Comparison of ENCODE assay signal across 27 cellular contexts in genomic region chr13:43918636-43919035, GRCh38. TPM values are rescaled to one million over a fixed set of nuclear protein-coding genes. Genes with fewer than 3 reads are reported as not detected.
DNase-seq lines count a peak whose midpoint lies in the region; ATAC-seq, FAIRE-seq and TF ChIP-seq lines count a peak whose summit lies in the region.
"Had no signal": no experiment of that assay in that cellular context is flagged by ENCODE, and none has a peak within 500 bp of the region (broad histone marks: within the 10 kb centered on the region; RNA-seq: fewer than 3 reads in every experiment).

No MANE protein-coding gene starts in this region.

- 0 out of 2 replicates have a peak, but pooled peaks cover 5% of the 10 kb centered on the region for H3K4me1 ChIP-seq in HepG2 (ENCODE audit: insufficient read depth, low read length)
- H3K4me1 ChIP-seq in right lobe of liver: no peaks in the 10 kb centered on the region
- H3K4me1 ChIP-seq in mesenchymal stem cell (ENCODE audit: control insufficient read depth, insufficient read depth, low read depth, low read length): no peaks in the 10 kb centered on the region
- H3K4me1 ChIP-seq: A549; BE2C; BLaER1 treated with 17β-estradiol and CSF1 and Interleukin-3, amounts not matched to agents 10 nM and 100 nM had no signal

- no peak overlapping the region for H2AK5ac ChIP-seq in mesenchymal stem cell (ENCODE audit: low read length, severe bottlenecking)

- no peak overlapping the region for H3K18ac ChIP-seq in mesenchymal stem cell (ENCODE audit: low read depth in 1 of 2, low read length in 2 of 2)

- H3K27me3 ChIP-seq in HepG2 (ENCODE audit: control insufficient read depth in 1 of 2, insufficient read depth in 2 of 2, low read length in 2 of 2): no peaks in the 10 kb centered on the region
- no peaks in the 10 kb centered on the region for H3K27me3 ChIP-seq in right lobe of liver
- no peaks in the 10 kb centered on the region for H3K27me3 ChIP-seq in mesenchymal stem cell (ENCODE audit: control insufficient read depth in 1 of 2, insufficient read depth in 1 of 2, low read length in 2 of 2)

- H3K4me3 Mint-ChIP-seq in nephron progenitor cell: no peak overlapping the region
- H3K4me3 Mint-ChIP-seq: CD4-positive, alpha-beta T cell; CD8-positive, alpha-beta memory T cell; HFFc6 had no signal

- H3K9me3 ChIP-seq in HepG2 (ENCODE audit: low read length) (no peaks in the 10 kb centered on the region), right lobe of liver (no peaks in the 10 kb centered on the region), mesenchymal stem cell (ENCODE audit: control insufficient read depth, low read length) (no peaks in the 10 kb centered on the region)
- H3K9me3 ChIP-seq: A549; BE2C; BLaER1 treated with 17β-estradiol and CSF1 and Interleukin-3, amounts not matched to agents 10 nM and 100 nM; HAP-1 had no signal

- peak overlapping the region; percentile 40 for H2AFZ ChIP-seq in HepG2 (ENCODE audit: low read length)
- H2AFZ ChIP-seq in mesenchymal stem cell (ENCODE audit: low read depth, low read length): no peak overlapping the region

- no peak overlapping the region for H2BK120ac ChIP-seq in mesenchymal stem cell (ENCODE audit: low read depth, low read length)

- H3K9ac ChIP-seq in HepG2 (ENCODE audit: insufficient read depth, low read depth, low read length) (no peak overlapping the region), mesenchymal stem cell (ENCODE audit: low read length) (no peak overlapping the region)
- H3K9ac ChIP-seq: BLaER1 treated with 17β-estradiol and CSF1 and Interleukin-3, amounts not matched to agents 10 nM and 100 nM had no signal

- no peak overlapping the region for H2BK12ac ChIP-seq in mesenchymal stem cell (ENCODE audit: low read length in 2 of 2)

- no peak overlapping the region for H4K91ac ChIP-seq in mesenchymal stem cell (ENCODE audit: low read length)

- ATAC-seq in HepG2 (no peak), right lobe of liver (no peak), HG02852 (IDR thresholded peaks at IDR 0.05; ENCODE audit: unreplicated experiment) (no peak)
- ATAC-seq: A549 had no signal

- H3K36me3 ChIP-seq in HepG2 (replicated peaks in 1 of 2; ENCODE audit: control insufficient read depth in 1 of 2, insufficient read depth in 2 of 2, low read length in 2 of 2): no peaks in the 10 kb centered on the region
- no peaks in the 10 kb centered on the region for H3K36me3 ChIP-seq in right lobe of liver
- H3K36me3 ChIP-seq in mesenchymal stem cell (ENCODE audit: control insufficient read depth in 1 of 2, insufficient read depth in 2 of 2, low read depth in 1 of 2, low read length in 2 of 2): no peaks in the 10 kb centered on the region
- H3K36me3 ChIP-seq: BE2C, HAP-1 had no signal

- no peak overlapping the region for H3K14ac ChIP-seq in mesenchymal stem cell (ENCODE audit: low read length in 2 of 2)

- POLR2A ChIA-PET in HepG2 (lab: Yijun Ruan, JAX): no interaction called here

- no TSS peak for BruUV-seq in HepG2 (replicated peaks; lab: Mats Ljungman, UMichigan)

- no peak for FAIRE-seq in HepG2 (lab: Jason Lieb, UNC)
- FAIRE-seq: A549, D721Med, GM12891, GM18507, H54 had no signal

- no peaks in the 10 kb centered on the region for H3K79me2 ChIP-seq in HepG2 (ENCODE audit: insufficient read depth, low read length)

- intact Hi-C loops in HepG2 (cut with micrococcal nuclease; ENCODE audit: unreplicated experiment) (no loop called here), right lobe of liver (cut with DNase I) (loop anchor here in 1 of 2 donors (10.0 kb wide), 1 partner anchor 546 kb away; no protein-coding TSS in a partner anchor)

- TF ChIP-seq EP300 in HepG2 (IDR thresholded peaks at IDR 0.05; ENCODE audit: low read depth in 2 of 2, low read length in 2 of 2) (no peak), HepG2 (CRISPR knock-in tag; IDR thresholded peaks at IDR 0.05; ENCODE audit: borderline replicate concordance) (no peak)

- no peak for TF ChIP-seq POLR2A in HepG2 (IDR thresholded peaks at IDR 0.05; ENCODE audit: insufficient read depth in 1 of 2, low read depth in 2 of 2, low read length in 2 of 2)
- TF ChIP-seq POLR2A in right lobe of liver (IDR thresholded peaks at IDR 0.05): no peak

- no peak overlapping the region for H4K8ac ChIP-seq in mesenchymal stem cell (ENCODE audit: low read length)

- CTCF ChIA-PET in HepG2 (lab: Yijun Ruan, JAX; ENCODE audit: low intra/inter-chr PET ratio, low total read pairs): no interaction called here

- H3K27ac ChIP-seq in HepG2 (ENCODE audit: extremely low read length, insufficient read depth, low read length): no peak overlapping the region
- H3K27ac ChIP-seq in right lobe of liver: no peak overlapping the region
- H3K27ac ChIP-seq in mesenchymal stem cell (ENCODE audit: low read length, poor library complexity, severe bottlenecking): no peak overlapping the region
- H3K27ac ChIP-seq: A549; BLaER1 treated with 17β-estradiol and CSF1 and Interleukin-3, amounts not matched to agents 10 nM and 100 nM had no signal

- no peak for DNase-seq in HepG2 (ENCODE audit: low spot score)
- no peak for DNase-seq in right lobe of liver
- peak; percentile 74 for DNase-seq in epithelial cell of esophagus (ENCODE audit: low read depth)
- DNase-seq in mesenchymal stem cell: peak; percentile 29
- DNase-seq in kidney tubule cell (ENCODE audit: low spot score): no peak
- no peak for DNase-seq in nephron progenitor cell
- DNase-seq: 8988T; ACHN; AML-193; BE2C; CD4-positive, alpha-beta T cell; CD8-positive, alpha-beta memory T cell; DMS 273 treated with DMSO at 0.1 percent for 48 hours; DMS79; EL; GDM1; GOT3; HFFc6 had no signal

- no peaks in the 10 kb centered on the region for H3K79me1 ChIP-seq in mesenchymal stem cell (replicated peaks; ENCODE audit: low read length, poor library complexity, severe bottlenecking)

- no peak overlapping the region for H3K4ac ChIP-seq in mesenchymal stem cell (ENCODE audit: low read depth in 1 of 2, low read length in 2 of 2)

- no peaks in the 10 kb centered on the region for H3K9me3 Mint-ChIP-seq in nephron progenitor cell
- H3K9me3 Mint-ChIP-seq: CD4-positive, alpha-beta T cell; CD8-positive, alpha-beta memory T cell; HFFc6 had no signal

- H3K27me3 Mint-ChIP-seq in nephron progenitor cell (ENCODE audit: low read depth, poor library complexity): peaks cover 3% of the 10 kb centered on the region
- H3K27me3 Mint-ChIP-seq: CD4-positive, alpha-beta T cell had no signal

- H3K4me3 ChIP-seq in HepG2 (replicated peaks in 1 of 3; ENCODE audit: insufficient read depth in 1 of 3, low read depth in 2 of 3, low read length in 3 of 3) (no peak overlapping the region), right lobe of liver (no peak overlapping the region), epithelial cell of esophagus (ENCODE audit: low read length) (no peak overlapping the region), mesenchymal stem cell (ENCODE audit: insufficient read depth in 1 of 2, low read depth in 1 of 2, low read length in 2 of 2) (no peak overlapping the region)
- H3K4me3 ChIP-seq: A549; BLaER1 treated with 17β-estradiol and CSF1 and Interleukin-3, amounts not matched to agents 10 nM and 100 nM; HAP-1 had no signal

- no peak overlapping the region for H3K23ac ChIP-seq in mesenchymal stem cell (ENCODE audit: low read length in 2 of 2)

- H2BK5ac ChIP-seq in mesenchymal stem cell (ENCODE audit: low read depth, low read length, poor library complexity, severe bottlenecking): no peak overlapping the region

- H3K27ac Mint-ChIP-seq in nephron progenitor cell: no peak overlapping the region
- H3K27ac Mint-ChIP-seq: CD14-positive monocyte; CD4-positive, alpha-beta T cell; CD8-positive, alpha-beta memory T cell; HFFc6 had no signal

- H3K36me3 Mint-ChIP-seq in nephron progenitor cell (ENCODE audit: low read depth): no peaks in the 10 kb centered on the region
- H3K36me3 Mint-ChIP-seq: CD14-positive monocyte; CD8-positive, alpha-beta memory T cell had no signal

- WGBS in HepG2 (ENCODE audit: low lambda C conversion rate): 13% methylated on average over 5 of the region's 5 CpGs
- WGBS in right lobe of liver (ENCODE audit: insufficient coverage, low coverage, low lambda C conversion rate, missing lambda C conversion rate): 82% methylated on average over 5 of the region's 5 CpGs
- WGBS in mesenchymal stem cell: 87% methylated on average over 3 of the region's 5 CpGs

- no peaks in the 10 kb centered on the region for H4K20me1 ChIP-seq in HepG2 (ENCODE audit: insufficient read depth, low read length)

- peaks cover 7% of the 10 kb centered on the region for H3K4me1 Mint-ChIP-seq in nephron progenitor cell
- H3K4me1 Mint-ChIP-seq: CD14-positive monocyte; CD8-positive, alpha-beta memory T cell had no signal

- in situ Hi-C loops in HepG2 (cut with HindIII; ENCODE audit: extremely low pct_ligation_motif_present, low pct_unique_long_range_greater_than_20kb): loop anchor here (25.0 kb wide), 1 partner anchor 1044 kb away; no protein-coding TSS in a partner anchor

- H3K4me2 ChIP-seq in HepG2 (ENCODE audit: low read depth, low read length): no peak overlapping the region
- no peak overlapping the region for H3K4me2 ChIP-seq in mesenchymal stem cell (ENCODE audit: low read length, poor library complexity, severe bottlenecking)
- H3K4me2 ChIP-seq: A549; BLaER1 treated with 17β-estradiol and CSF1 and Interleukin-3, amounts not matched to agents 10 nM and 100 nM had no signal

- no peak overlapping the region for H2BK15ac ChIP-seq in mesenchymal stem cell (ENCODE audit: low read depth, poor library complexity, severe bottlenecking)

- TF ChIP-seq CTCF in HepG2 (CRISPR knock-in tag; IDR thresholded peaks at IDR 0.05) (no peak), right lobe of liver (IDR thresholded peaks at IDR 0.05) (no peak), epithelial cell of esophagus (IDR thresholded peaks at IDR 0.05; ENCODE audit: insufficient read depth, low read depth, low read length, missing control alignments) (no peak), nephron progenitor cell (IDR thresholded peaks at IDR 0.05) (no peak)

- no peak for TF ChIP-seq RAD21 in HepG2 (CRISPR knock-in tag; IDR thresholded peaks at IDR 0.05)

RNA-seq across cellular contexts. Expression of gene LACC1, which starts 38.9 kb away (rescaled TPM):
- total RNA-seq in HepG2 (2016; rRNA removed; fragmentation: Illumina TruSeq; extraction: Trizol): 1.7 and 3.2 TPM in 2 replicates
- 0.10 and 0.26 TPM in 2 replicates for total RNA-seq in HepG2 (2016; cell fraction: cytosol; rRNA removed; fragmentation: Illumina TruSeq; extraction: Trizol; ENCODE audit: low read depth)
- 2.1 and 2.9 TPM in 2 replicates for total RNA-seq in HepG2 (2016; cell fraction: insoluble cytoplasmic fraction; rRNA removed; fragmentation: Illumina TruSeq; extraction: Trizol)
- total RNA-seq in HepG2 (2016; cell fraction: membrane; rRNA removed; fragmentation: Illumina TruSeq; extraction: Trizol): 0.79 and 0.99 TPM in 2 replicates
- 2.9 and 3.3 TPM in 2 replicates for total RNA-seq in HepG2 (2016; cell fraction: nucleus; rRNA removed; fragmentation: Illumina TruSeq; extraction: Trizol)
- polyA plus RNA-seq in HepG2 (2011; rRNA removed): 0.92 and 1.1 TPM in 2 replicates
- polyA plus RNA-seq in HepG2 (2011; cell fraction: cytosol; rRNA removed): 0.21 and 0.55 TPM in 2 replicates
- polyA plus RNA-seq in HepG2 (2011; cell fraction: nucleus; rRNA removed): 0.56 and 1.1 TPM in 2 replicates
- 0.75 and 1.0 TPM in 2 replicates for polyA plus RNA-seq in HepG2 (2012)
- 0.05 and 0.12 TPM in 2 replicates for polyA plus RNA-seq in HepG2 (2016; cell fraction: cytosol; fragmentation: Illumina TruSeq; extraction: Trizol; ENCODE audit: low read depth)
- 2.6 and 2.8 TPM in 2 replicates for polyA plus RNA-seq in HepG2 (2016; cell fraction: insoluble cytoplasmic fraction; fragmentation: Illumina TruSeq; extraction: Trizol; ENCODE audit: low read depth)
- polyA plus RNA-seq in HepG2 (2016; cell fraction: membrane; fragmentation: Illumina TruSeq; extraction: Trizol; ENCODE audit: low read depth): 0.14 and 0.38 TPM in 2 replicates
- polyA plus RNA-seq in HepG2 (2016; cell fraction: nucleus; fragmentation: Illumina TruSeq; extraction: Trizol; ENCODE audit: insufficient read depth, low read depth): 3.3 TPM in 2 replicates
- polyA minus RNA-seq in HepG2 (2011; rRNA and poly(A)+ RNA removed; ENCODE audit: low replicate concordance): 0.23 and 0.24 TPM in 2 replicates
- 0.35 and 0.59 TPM in 2 replicates for polyA minus RNA-seq in HepG2 (2011; cell fraction: cytosol; rRNA and poly(A)+ RNA removed)
- 2.2 and 2.4 TPM in 2 replicates for polyA minus RNA-seq in HepG2 (2011; cell fraction: nucleus; rRNA and poly(A)+ RNA removed)
- 1 to 10 TPM; 2.7 to 8.4 (median 4.5) TPM for total RNA-seq in right lobe of liver
- 14.7 TPM for polyA plus RNA-seq in mesenchymal stem cell (2013, experiment 1 of 2)
- 15.3 TPM for polyA plus RNA-seq in mesenchymal stem cell (2013, experiment 2 of 2)

RNA-seq across cellular contexts. Expression of gene CCDC122, which starts 39.1 kb away (rescaled TPM):
- 3.5 and 5.1 TPM in 2 replicates for total RNA-seq in HepG2 (2016; rRNA removed; fragmentation: Illumina TruSeq; extraction: Trizol)
- 2.3 and 2.7 TPM in 2 replicates for total RNA-seq in HepG2 (2016; cell fraction: cytosol; rRNA removed; fragmentation: Illumina TruSeq; extraction: Trizol; ENCODE audit: low read depth)
- total RNA-seq in HepG2 (2016; cell fraction: insoluble cytoplasmic fraction; rRNA removed; fragmentation: Illumina TruSeq; extraction: Trizol): 3.3 and 4.6 TPM in 2 replicates
- 2.4 and 4.3 TPM in 2 replicates for total RNA-seq in HepG2 (2016; cell fraction: membrane; rRNA removed; fragmentation: Illumina TruSeq; extraction: Trizol)
- 4.2 and 8.5 TPM in 2 replicates for total RNA-seq in HepG2 (2016; cell fraction: nucleus; rRNA removed; fragmentation: Illumina TruSeq; extraction: Trizol)
- polyA plus RNA-seq in HepG2 (2011; rRNA removed): 0.32 and 0.37 TPM in 2 replicates
- 0.09 and 0.33 TPM in 2 replicates for polyA plus RNA-seq in HepG2 (2011; cell fraction: cytosol; rRNA removed)
- 0.51 and 4.2 TPM in 2 replicates for polyA plus RNA-seq in HepG2 (2011; cell fraction: nucleus; rRNA removed)
- polyA plus RNA-seq in HepG2 (2012): 2.1 and 3.6 TPM in 2 replicates
- polyA plus RNA-seq in HepG2 (2016; cell fraction: cytosol; fragmentation: Illumina TruSeq; extraction: Trizol; ENCODE audit: low read depth): 1.3 TPM in 2 replicates
- 4.7 and 5.6 TPM in 2 replicates for polyA plus RNA-seq in HepG2 (2016; cell fraction: insoluble cytoplasmic fraction; fragmentation: Illumina TruSeq; extraction: Trizol; ENCODE audit: low read depth)
- polyA plus RNA-seq in HepG2 (2016; cell fraction: membrane; fragmentation: Illumina TruSeq; extraction: Trizol; ENCODE audit: low read depth): 2.0 and 4.1 TPM in 2 replicates
- 5.6 and 6.8 TPM in 2 replicates for polyA plus RNA-seq in HepG2 (2016; cell fraction: nucleus; fragmentation: Illumina TruSeq; extraction: Trizol; ENCODE audit: insufficient read depth, low read depth)
- 0.36 and 2.0 TPM in 2 replicates for polyA minus RNA-seq in HepG2 (2011; rRNA and poly(A)+ RNA removed; ENCODE audit: low replicate concordance)
- 0.59 and 2.5 TPM in 2 replicates for polyA minus RNA-seq in HepG2 (2011; cell fraction: cytosol; rRNA and poly(A)+ RNA removed)
- 3.2 and 6.8 TPM in 2 replicates for polyA minus RNA-seq in HepG2 (2011; cell fraction: nucleus; rRNA and poly(A)+ RNA removed)
- total RNA-seq in right lobe of liver: 1 to 10 TPM; 1.7 to 4.9 (median 3.1) TPM
- 3.9 TPM for polyA plus RNA-seq in mesenchymal stem cell (2013, experiment 1 of 2)
- 4.8 TPM for polyA plus RNA-seq in mesenchymal stem cell (2013, experiment 2 of 2)

Comparison
In these comparisons a context has a peak if more than half of its experiments do, and no peak if none do; other contexts are left out.
1. DNase-seq: peak in epithelial cell of esophagus (single experiment) and mesenchymal stem cell (single experiment); none in HepG2 (single experiment), right lobe of liver (0 of 3), kidney tubule cell (single experiment) and nephron progenitor cell (single experiment).